In genomic region chr5:125381290-125381689, GRCh38 we compare ENCODE assay signal across 28 cellular contexts.
"Had no signal": no experiment of that assay in that cellular context is flagged by ENCODE, and none has a peak within 500 bp of the region (broad histone marks: within the 10 kb centered on the region; RNA-seq: fewer than 3 reads in every experiment).

No MANE protein-coding gene starts in this region.

- DNase-seq: activated CD4-positive, alpha-beta T cell treated with anti-CD3 and anti-CD28 coated beads for 36 hours; activated CD4-positive, alpha-beta T cell treated with anti-CD3 and anti-CD28 coated beads, Interleukin-2, amount 10 ng/mL, durations not matched to agents 7 days and 5 days; activated CD4-positive, alpha-beta T cell treated with anti-CD3 and anti-CD28 coated beads, Interleukin-2, amount 50 U/mL, for 48 hours; activated CD8-positive, alpha-beta T cell treated with anti-CD3 and anti-CD28 coated beads, Interleukin-2, amount 10 ng/mL, durations not matched to agents 7 days and 5 days; activated gamma-delta T cell treated with Interleukin-2 at 50 U/mL for 16 hours; activated naive CD4-positive, alpha-beta T cell treated with anti-CD3 and anti-CD28 coated beads for 36 hours; activated T-cell treated with anti-CD3 and anti-CD28 coated beads, Interleukin-2, amount 50 U/mL, for 24 hours; adrenal gland; body of pancreas; NCI-H1092 treated with DMSO at 0.1 percent for 48 hours; NCI-H1417; NCI-H146; NCI-H187 treated with DMSO at 0.1 percent for 48 hours; NCI-H2081; NCI-H2171 treated with DMSO at 0.1 percent for 48 hours; NCI-H226; NCI-H446 treated with DMSO at 0.1 percent for 48 hours; NCI-H524; RPMI8226; SHP77 treated with DMSO at 0.1 percent for 48 hours; SW 1271; T-helper 1 cell; T-helper 2 cell; T1000 had no signal

- H3K4me3 Mint-ChIP-seq: activated CD4-positive, alpha-beta T cell treated with anti-CD3 and anti-CD28 coated beads for 36 hours; activated CD4-positive, alpha-beta T cell treated with anti-CD3 and anti-CD28 coated beads, Interleukin-2, amount 10 ng/mL, durations not matched to agents 7 days and 5 days; activated CD8-positive, alpha-beta T cell treated with anti-CD3 and anti-CD28 coated beads, Interleukin-2, amount 10 ng/mL, durations not matched to agents 7 days and 5 days; activated naive CD4-positive, alpha-beta T cell treated with anti-CD3 and anti-CD28 coated beads for 36 hours; activated T-cell treated with anti-CD3 and anti-CD28 coated beads, Interleukin-2, amount 50 U/mL, for 24 hours; activated T-helper 1 cell treated with anti-CD3 and anti-CD28 coated beads, Interleukin-12 subunit alpha, Interleukin-12 subunit beta, Interleukin-2, Interleukin-4 antibody, amounts not matched to agents 30 ng/mL and 10 ng/mL and 1 ng/mL, durations not matched to agents 14 hours and 24 hours and 36 hours had no signal

- ATAC-seq: activated CD4-positive, alpha-beta T cell treated with anti-CD3 and anti-CD28 coated beads for 36 hours; activated CD8-positive, alpha-beta T cell treated with anti-CD3 and anti-CD28 coated beads, Interleukin-2, amount 10 ng/mL, durations not matched to agents 7 days and 5 days; activated naive CD4-positive, alpha-beta T cell treated with anti-CD3 and anti-CD28 coated beads, Interleukin-2, amount 50 U/mL, for 72 hours; body of pancreas; Panc1; SK-N-SH treated with all-trans-retinoic acid at 6 μM for 48 hours had no signal

- H3K27ac Mint-ChIP-seq: activated CD4-positive, alpha-beta T cell treated with anti-CD3 and anti-CD28 coated beads for 36 hours; activated CD4-positive, alpha-beta T cell treated with anti-CD3 and anti-CD28 coated beads, Interleukin-2, amount 10 ng/mL, durations not matched to agents 7 days and 5 days; activated CD8-positive, alpha-beta T cell treated with anti-CD3 and anti-CD28 coated beads, Interleukin-2, amount 10 ng/mL, durations not matched to agents 7 days and 5 days; activated naive CD4-positive, alpha-beta T cell treated with anti-CD3 and anti-CD28 coated beads for 36 hours; activated naive CD4-positive, alpha-beta T cell treated with anti-CD3 and anti-CD28 coated beads, Interleukin-2, amount 50 U/mL, for 72 hours; activated T-cell treated with anti-CD3 and anti-CD28 coated beads, Interleukin-2, amount 50 U/mL, for 24 hours; activated T-helper 1 cell treated with anti-CD3 and anti-CD28 coated beads, Interleukin-12 subunit alpha, Interleukin-12 subunit beta, Interleukin-2, Interleukin-4 antibody, amounts not matched to agents 30 ng/mL and 10 ng/mL and 1 ng/mL, durations not matched to agents 14 hours and 24 hours and 36 hours had no signal

- H3K9me3 Mint-ChIP-seq: activated CD4-positive, alpha-beta T cell treated with anti-CD3 and anti-CD28 coated beads, Interleukin-2, amount 10 ng/mL, durations not matched to agents 7 days and 5 days; activated T-helper 1 cell treated with anti-CD3 and anti-CD28 coated beads, Interleukin-12 subunit alpha, Interleukin-12 subunit beta, Interleukin-2, Interleukin-4 antibody, amounts not matched to agents 30 ng/mL and 10 ng/mL and 1 ng/mL, durations not matched to agents 14 hours and 24 hours and 36 hours had no signal

- H3K4me1 Mint-ChIP-seq: activated CD4-positive, alpha-beta T cell treated with anti-CD3 and anti-CD28 coated beads for 36 hours; activated CD4-positive, alpha-beta T cell treated with anti-CD3 and anti-CD28 coated beads, Interleukin-2, amount 10 ng/mL, durations not matched to agents 7 days and 5 days had no signal

- H3K36me3 Mint-ChIP-seq: activated naive CD4-positive, alpha-beta T cell treated with anti-CD3 and anti-CD28 coated beads, Interleukin-2, amount 50 U/mL, for 72 hours had no signal

- H3K27me3 Mint-ChIP-seq: activated CD4-positive, alpha-beta T cell treated with anti-CD3 and anti-CD28 coated beads for 36 hours; activated CD4-positive, alpha-beta T cell treated with anti-CD3 and anti-CD28 coated beads, Interleukin-2, amount 10 ng/mL, durations not matched to agents 7 days and 5 days; activated T-cell treated with anti-CD3 and anti-CD28 coated beads, Interleukin-2, amount 50 U/mL, for 24 hours had no signal
